In the genomic region with DNA sequence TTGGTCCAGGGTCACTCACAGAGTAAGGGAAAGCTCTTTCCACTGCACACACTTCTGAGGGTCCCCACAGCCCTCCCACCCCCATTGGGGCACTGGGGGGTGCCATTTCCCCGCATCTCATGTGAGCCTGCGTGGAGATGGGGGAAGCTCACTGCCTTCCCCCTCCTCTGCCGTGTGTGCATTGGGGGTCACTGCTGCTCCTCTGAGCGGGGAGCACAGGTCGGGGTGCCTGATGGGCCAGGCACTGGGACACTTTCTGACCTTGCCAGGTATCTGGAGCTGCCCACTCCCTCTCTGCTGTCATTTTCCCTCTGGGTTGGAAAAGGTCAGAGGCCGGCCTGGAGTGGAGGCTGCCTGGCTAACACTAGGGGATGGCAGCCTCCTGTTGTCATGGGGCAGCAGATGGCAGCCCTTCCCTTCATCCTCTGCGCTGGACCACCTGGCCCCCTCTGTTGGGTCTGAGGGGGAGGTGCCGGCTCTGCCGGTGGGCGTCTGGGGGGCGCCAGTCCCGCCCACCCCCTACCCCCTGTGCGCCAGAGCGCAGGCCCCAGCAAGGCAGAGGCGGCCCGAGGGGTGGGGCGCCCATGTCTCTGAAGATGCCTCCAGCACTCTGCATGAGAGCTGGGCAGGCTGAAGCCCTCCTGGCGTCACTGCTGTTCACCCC, we compare ENCODE assay signal across 10 cellular contexts. TPM values are rescaled to one million over a fixed set of nuclear protein-coding genes. Genes with fewer than 3 reads are reported as not detected.
DNase-seq lines count a peak whose midpoint lies in the region; ATAC-seq, FAIRE-seq and TF ChIP-seq lines count a peak whose summit lies in the region.
"Had no signal": no experiment of that assay in that cellular context is flagged by ENCODE, and none has a peak within 500 bp of the region (broad histone marks: within the 10 kb centered on the region; RNA-seq: fewer than 3 reads in every experiment).

No MANE protein-coding gene starts in this region.

- FAIRE-seq in urothelium cell line (lab: Jason Lieb, UNC) = no peak

- intact Hi-C loops in dorsolateral prefrontal cortex (cut with DNase I) = no loop called here

- no peaks in the 10 kb centered on the region for H4K20me1 ChIP-seq in KMS-11 (ENCODE audit: insufficient read depth)

- no peaks in the 10 kb centered on the region; the same call in 1 of the 2 replicates for H3K79me2 ChIP-seq in KMS-11 (ENCODE audit: insufficient read depth, low read depth)

- peak overlapping the region; percentile 73 for H3K4me2 ChIP-seq in KMS-11

- DNase-seq in dorsolateral prefrontal cortex (peak in 1 of 10 donors; percentile 37), osteocyte (ENCODE audit: extremely low spot score, unreplicated experiment) (no peak), NCI-H1417 treated with DMSO at 0.1 percent for 48 hours (lab: John Stamatoyannopoulos, UW) (no peak), NCI-H2196 treated with DMSO at 0.1 percent for 48 hours (lab: John Stamatoyannopoulos, UW; ENCODE audit: unreplicated experiment) (no peak), urothelium cell line (ENCODE audit: low spot score) (no peak), NCI-H187 treated with DMSO at 0.1 percent for 48 hours (lab: John Stamatoyannopoulos, UW) (no peak)

- H3K4me1 ChIP-seq in KMS-11 (ENCODE audit: low read depth, poor library complexity, severe bottlenecking) = peaks cover 27% of the 10 kb centered on the region

- H3K36me3 Mint-ChIP-seq in osteocyte (ENCODE audit: unreplicated experiment) = no peaks in the 10 kb centered on the region

- H3K4me3 ChIP-seq in KMS-11 (IDR thresholded peaks at IDR 0.05; ENCODE audit: insufficient read depth, low read depth, low read length) (no peak overlapping the region), dorsolateral prefrontal cortex (peak overlapping the region in 56 of 59 donors; percentile 39 to 73 (median 60))

- H3K9ac ChIP-seq in KMS-11 = no peak overlapping the region

- peaks cover 22% of the 10 kb centered on the region for H3K4me1 Mint-ChIP-seq in osteocyte (ENCODE audit: unreplicated experiment)

- no peak overlapping the region for H3K4me3 Mint-ChIP-seq in osteocyte (ENCODE audit: unreplicated experiment)

- H3K27me3 Mint-ChIP-seq in osteocyte (ENCODE audit: unreplicated experiment) = no peaks in the 10 kb centered on the region

- peak overlapping the region; percentile 69 for H3K27ac ChIP-seq in KMS-11
- H3K27ac ChIP-seq in dorsolateral prefrontal cortex = peak overlapping the region in 50 of 59 donors; percentile 14 to 95 (median 78)
- H3K27ac ChIP-seq: psoas muscle had no signal

- H2AFZ ChIP-seq in KMS-11 (ENCODE audit: low read depth) = no peak overlapping the region

- no peaks in the 10 kb centered on the region for H3K9me3 Mint-ChIP-seq in osteocyte (ENCODE audit: unreplicated experiment)

- H3K27me3 ChIP-seq in KMS-11 (ENCODE audit: insufficient read depth, low read depth) = no peaks in the 10 kb centered on the region
- no peaks in the 10 kb centered on the region for H3K27me3 ChIP-seq in dorsolateral prefrontal cortex

- peak; percentile 12 for ATAC-seq in GM18868 (IDR thresholded peaks at IDR 0.05; ENCODE audit: unreplicated experiment)

- TF ChIP-seq CTCF in KMS-11 (conservative IDR thresholded peaks at IDR 0.05; ENCODE audit: low read depth, low read length) (no peak), dorsolateral prefrontal cortex (IDR thresholded peaks at IDR 0.05 in 54 of 56, conservative IDR thresholded peaks at IDR 0.05 in 2 of 56; ENCODE audit: low read depth in 1 of 56, partially characterized antibody in 56 of 56) (no peak), osteocyte (IDR thresholded peaks at IDR 0.05) (no peak)

- H3K27ac Mint-ChIP-seq in osteocyte (ENCODE audit: unreplicated experiment) = peak overlapping the region; percentile 77

- no peaks in the 10 kb centered on the region for H3K36me3 ChIP-seq in KMS-11 (ENCODE audit: insufficient read depth)

RNA-seq across cellular contexts. Expression of a gene that starts 9.1 kb away (rescaled TPM):
- total RNA-seq in dorsolateral prefrontal cortex (100 to 1,000 TPM in 39 of 120 experiments, 10 to 100 TPM in 81; 42.5 to 168 (median 93.8) TPM), osteocyte (82.9 and 102 TPM in 2 replicates)

RNA-seq across cellular contexts. Expression of a gene that starts 9.6 kb away (rescaled TPM):
- 100 to 1,000 TPM in 1 of 120 experiments, 10 to 100 TPM in 118, 1 to 10 TPM in 1; 7.4 to 118 (median 26.3) TPM for total RNA-seq in dorsolateral prefrontal cortex
- 159 and 178 TPM in 2 replicates for total RNA-seq in osteocyte

RNA-seq across cellular contexts. Expression of a gene that starts 30.9 kb away (rescaled TPM):
- total RNA-seq in dorsolateral prefrontal cortex = 10 to 100 TPM in 1 of 120 experiments, 1 to 10 TPM in 99, under 1 TPM in 19, not detected in 1; 0.44 to 11.8 (median 1.8) TPM
- 0.16 TPM in 1 of 2 replicates, not detected in the other for total RNA-seq in osteocyte
- total RNA-seq: T-helper 1 cell treated with Interleukin-12 subunit alpha and Interleukin-12 subunit beta and Interleukin-4 antibody, amounts not matched to agents 30 ng/mL and 1 ng/mL, for 36 hours had no signal

RNA-seq across cellular contexts. Expression of a gene that starts 42.3 kb away (rescaled TPM):
- total RNA-seq in dorsolateral prefrontal cortex = 1 to 10 TPM in 56 of 120 experiments, under 1 TPM in 35, not detected in 29; 0.43 to 7.1 (median 1.2) TPM
- total RNA-seq in osteocyte = 41.9 and 47.9 TPM in 2 replicates
